ENCODE assay signal across 18 cellular contexts in genomic region chr12:64456119-64456518, GRCh38. TPM values are rescaled to one million over a fixed set of nuclear protein-coding genes. Genes with fewer than 3 reads are reported as not detected.
DNase-seq lines count a peak whose midpoint lies in the region; ATAC-seq and TF ChIP-seq lines count a peak whose summit lies in the region.
"Had no signal": no experiment of that assay in that cellular context is flagged by ENCODE, and none has a peak within 500 bp of the region (broad histone marks: within the 10 kb centered on the region; RNA-seq: fewer than 3 reads in every experiment).

No MANE protein-coding gene starts in this region.

- no peak for DNase-seq in stimulated activated naive CD8-positive, alpha-beta T cell treated with anti-CD3 and anti-CD28 coated beads, Interleukin-15, Interleukin-2, amounts not matched to agents 100 U/mL and 50 U/mL, for 24 hours
- DNase-seq in WTC11 (ENCODE audit: low spot score) (no peak), immature natural killer cell (no peak), NCI-H1694 treated with DMSO at 0.1 percent for 48 hours (lab: John Stamatoyannopoulos, UW) (no peak), Calu3 (no peak), ureter (ENCODE audit: low spot score) (no peak)
- DNase-seq: activated CD4-positive, alpha-beta T cell treated with anti-CD3 and anti-CD28 coated beads for 48 hours; activated gamma-delta T cell; DMS 273 treated with DMSO at 0.1 percent for 48 hours; H7; heart right ventricle; islet precursor cell; mammary epithelial cell; NCI-H1694; right cardiac atrium; substantia nigra had no signal

- POLR2A ChIA-PET in WTC11 (lab: Charles Lee) = no interaction called here

- H3K36me3 Mint-ChIP-seq in stimulated activated naive CD8-positive, alpha-beta T cell treated with anti-CD3 and anti-CD28 coated beads, Interleukin-15, Interleukin-2, amounts not matched to agents 100 ng/mL and 50 ng/mL, for 24 hours (ENCODE audit: low read depth) = peaks cover 32% of the 10 kb centered on the region
- H3K36me3 Mint-ChIP-seq in WTC11 = peaks cover 10% of the 10 kb centered on the region
- H3K36me3 Mint-ChIP-seq in immature natural killer cell = peaks cover 0 to 4% (median 4%) of the 10 kb centered on the region in 3 donors
- H3K36me3 Mint-ChIP-seq in Calu3 (ENCODE audit: insufficient read depth, unreplicated experiment) = peaks cover 71% of the 10 kb centered on the region

- peak overlapping the region; percentile 60 for H3K27ac Mint-ChIP-seq in stimulated activated naive CD8-positive, alpha-beta T cell treated with anti-CD3 and anti-CD28 coated beads, Interleukin-15, Interleukin-2, amounts not matched to agents 100 ng/mL and 50 ng/mL, for 24 hours
- H3K27ac Mint-ChIP-seq in WTC11 = peak overlapping the region; percentile 84; the same call in 1 of the 2 replicates
- H3K27ac Mint-ChIP-seq in immature natural killer cell = peak overlapping the region; percentile 7 to 89 (median 66)
- no peak overlapping the region for H3K27ac Mint-ChIP-seq in Calu3 (ENCODE audit: unreplicated experiment)

- ATAC-seq in stimulated activated naive CD8-positive, alpha-beta T cell treated with anti-CD3 and anti-CD28 coated beads, Interleukin-15, Interleukin-2, amounts not matched to agents 100 U/mL and 50 U/mL, for 24 hours = no peak
- no peak for ATAC-seq in WTC11
- ATAC-seq: heart right ventricle, right cardiac atrium, Right ventricle myocardium inferior had no signal

- TF ChIP-seq CTCF in WTC11 (IDR thresholded peaks at IDR 0.05) = no peak
- no peak for TF ChIP-seq CTCF in Calu3 (IDR thresholded peaks at IDR 0.05; ENCODE audit: unreplicated experiment)

- CTCF ChIA-PET in WTC11 (lab: Charles Lee) = no interaction called here
- CTCF ChIA-PET in Calu3 (lab: Charles Lee) = interaction anchor here (0.6 kb wide), 1 partner anchor 34 kb away, joined by 4 read pairs; no protein-coding TSS in a partner anchor

- H3K4me1 Mint-ChIP-seq in stimulated activated naive CD8-positive, alpha-beta T cell treated with anti-CD3 and anti-CD28 coated beads, Interleukin-15, Interleukin-2, amounts not matched to agents 100 ng/mL and 50 ng/mL, for 24 hours (ENCODE audit: low read depth) = peaks cover 60% of the 10 kb centered on the region
- peaks cover 20% of the 10 kb centered on the region for H3K4me1 Mint-ChIP-seq in WTC11
- H3K4me1 Mint-ChIP-seq in immature natural killer cell = peaks cover 60 to 77% of the 10 kb centered on the region in 2 donors
- H3K4me1 Mint-ChIP-seq in Calu3 (ENCODE audit: low read depth, unreplicated experiment) = peaks cover 50% of the 10 kb centered on the region

- H3K27me3 Mint-ChIP-seq in stimulated activated naive CD8-positive, alpha-beta T cell treated with anti-CD3 and anti-CD28 coated beads, Interleukin-15, Interleukin-2, amounts not matched to agents 100 ng/mL and 50 ng/mL, for 24 hours = no peaks in the 10 kb centered on the region
- H3K27me3 Mint-ChIP-seq in WTC11 (ENCODE audit: low read depth) (no peaks in the 10 kb centered on the region), immature natural killer cell (ENCODE audit: low read depth in 3 of 3) (peaks cover 5 to 7% (median 6%) of the 10 kb centered on the region in 3 donors), Calu3 (ENCODE audit: unreplicated experiment) (no peaks in the 10 kb centered on the region)

- intact Hi-C loops in Calu3 (cut with micrococcal nuclease; ENCODE audit: unreplicated experiment) = no loop called here

- H3K9me3 Mint-ChIP-seq in stimulated activated naive CD8-positive, alpha-beta T cell treated with anti-CD3 and anti-CD28 coated beads, Interleukin-15, Interleukin-2, amounts not matched to agents 100 ng/mL and 50 ng/mL, for 24 hours = no peaks in the 10 kb centered on the region
- H3K9me3 Mint-ChIP-seq in WTC11 (no peaks in the 10 kb centered on the region), immature natural killer cell (no peaks in the 10 kb centered on the region), Calu3 (ENCODE audit: low read depth, unreplicated experiment) (no peaks in the 10 kb centered on the region)

- BruUV-seq in Calu3 (replicated peaks; lab: Mats Ljungman, UMichigan) = no TSS peak

- no peak overlapping the region for H3K4me3 Mint-ChIP-seq in stimulated activated naive CD8-positive, alpha-beta T cell treated with anti-CD3 and anti-CD28 coated beads, Interleukin-15, Interleukin-2, amounts not matched to agents 100 ng/mL and 50 ng/mL, for 24 hours
- H3K4me3 Mint-ChIP-seq in WTC11 (no peak overlapping the region), immature natural killer cell (peak overlapping the region in 1 of 5 donors; percentile 34), Calu3 (ENCODE audit: low read depth, unreplicated experiment) (no peak overlapping the region)

TF ChIP-seq in WTC11, 78 proteins besides CTCF, POLR2A, EP300 and RAD21:
- TF ChIP-seq KAT7 (CRISPR knock-in tag; IDR thresholded peaks at IDR 0.05; ENCODE audit: borderline replicate concordance) (no peak), FOXK1 (CRISPR knock-in tag; IDR thresholded peaks at IDR 0.05) (no peak), FOXP4 (CRISPR knock-in tag; IDR thresholded peaks at IDR 0.05) (no peak)

RNA-seq across cellular contexts. Expression of gene TBK1, which starts 4.2 kb away (rescaled TPM):
- total RNA-seq in WTC11 (2021) = 15.9 to 17.7 TPM (median 16.8 TPM) in 3 replicates
- 10 to 100 TPM; 27.2 to 36.9 (median 29.2) TPM for polyA plus RNA-seq in immature natural killer cell
- total RNA-seq in Calu3 (2022) = 40.4 and 42.9 TPM in 2 replicates
- total RNA-seq in ureter = 26.1 TPM

RNA-seq across cellular contexts. Expression of gene XPOT, which starts 51.9 kb away (rescaled TPM):
- 107 to 134 TPM (median 111 TPM) in 3 replicates for total RNA-seq in WTC11 (2021)
- 10 to 100 TPM; 20.1 to 29.4 (median 23.4) TPM for polyA plus RNA-seq in immature natural killer cell
- total RNA-seq in Calu3 (2022) = 125 and 140 TPM in 2 replicates
- total RNA-seq in ureter = 105 TPM
